In the genomic region with DNA sequence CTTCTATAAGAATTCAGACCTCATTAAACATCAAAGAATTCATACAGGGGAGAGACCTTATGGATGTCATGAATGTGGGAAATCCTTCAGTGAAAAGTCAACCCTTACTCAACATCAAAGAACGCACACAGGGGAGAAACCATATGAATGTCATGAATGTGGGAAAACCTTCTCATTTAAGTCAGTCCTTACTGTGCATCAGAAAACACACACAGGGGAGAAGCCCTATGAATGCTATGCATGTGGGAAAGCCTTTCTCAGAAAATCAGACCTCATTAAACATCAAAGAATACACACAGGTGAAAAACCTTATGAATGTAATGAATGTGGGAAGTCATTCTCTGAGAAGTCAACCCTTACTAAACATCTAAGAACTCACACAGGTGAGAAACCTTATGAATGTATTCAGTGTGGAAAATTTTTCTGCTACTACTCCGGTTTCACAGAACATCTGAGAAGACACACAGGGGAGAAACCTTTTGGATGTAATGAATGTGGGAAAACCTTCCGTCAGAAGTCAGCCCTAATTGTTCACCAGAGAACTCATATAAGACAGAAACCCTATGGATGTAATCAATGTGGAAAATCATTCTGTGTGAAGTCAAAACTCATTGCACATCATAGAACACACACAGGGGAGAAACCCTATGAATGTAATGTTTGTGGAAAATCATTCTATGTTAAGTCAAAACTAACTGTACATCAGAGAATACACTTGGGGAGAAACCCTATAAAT, we compare ENCODE assay signal across 2 cellular contexts.
A peak's percentile ranks its signal among the peaks of the same experiment; 100 is the strongest.
TF ChIP-seq lines count a peak whose summit lies in the region.

No MANE protein-coding gene starts in this region.

TF ChIP-seq in A549, 52 proteins besides CTCF, POLR2A, EP300 and RAD21 (continued from another document):
- TF ChIP-seq, protein P1, sequence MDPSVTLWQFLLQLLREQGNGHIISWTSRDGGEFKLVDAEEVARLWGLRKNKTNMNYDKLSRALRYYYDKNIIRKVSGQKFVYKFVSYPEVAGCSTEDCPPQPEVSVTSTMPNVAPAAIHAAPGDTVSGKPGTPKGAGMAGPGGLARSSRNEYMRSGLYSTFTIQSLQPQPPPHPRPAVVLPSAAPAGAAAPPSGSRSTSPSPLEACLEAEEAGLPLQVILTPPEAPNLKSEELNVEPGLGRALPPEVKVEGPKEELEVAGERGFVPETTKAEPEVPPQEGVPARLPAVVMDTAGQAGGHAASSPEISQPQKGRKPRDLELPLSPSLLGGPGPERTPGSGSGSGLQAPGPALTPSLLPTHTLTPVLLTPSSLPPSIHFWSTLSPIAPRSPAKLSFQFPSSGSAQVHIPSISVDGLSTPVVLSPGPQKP (IDR thresholded peaks at IDR 0.05; ENCODE audit: low read depth, low read length), result no peak
- TF ChIP-seq SMC3 (IDR thresholded peaks at IDR 0.05) (no peak), GATA3 (IDR thresholded peaks at IDR 0.05; ENCODE audit: borderline replicate concordance) (peak; percentile 30; the same call in 1 of the 2 replicates), ZNF302 (CRISPR knock-in tag; IDR thresholded peaks at IDR 0.05) (no peak)
- TF ChIP-seq, protein P2, sequence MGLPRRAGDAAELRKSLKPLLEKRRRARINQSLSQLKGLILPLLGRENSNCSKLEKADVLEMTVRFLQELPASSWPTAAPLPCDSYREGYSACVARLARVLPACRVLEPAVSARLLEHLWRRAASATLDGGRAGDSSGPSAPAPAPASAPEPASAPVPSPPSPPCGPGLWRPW (IDR thresholded peaks at IDR 0.05), result 0 out of 2 replicates have a peak, but pooled peaks have one; percentile 9
TF ChIP-seq in A549: peak in this region for 2.

TF ChIP-seq in GM23338, 12 proteins besides CTCF, POLR2A, EP300 and RAD21:
- TF ChIP-seq, protein P3, sequence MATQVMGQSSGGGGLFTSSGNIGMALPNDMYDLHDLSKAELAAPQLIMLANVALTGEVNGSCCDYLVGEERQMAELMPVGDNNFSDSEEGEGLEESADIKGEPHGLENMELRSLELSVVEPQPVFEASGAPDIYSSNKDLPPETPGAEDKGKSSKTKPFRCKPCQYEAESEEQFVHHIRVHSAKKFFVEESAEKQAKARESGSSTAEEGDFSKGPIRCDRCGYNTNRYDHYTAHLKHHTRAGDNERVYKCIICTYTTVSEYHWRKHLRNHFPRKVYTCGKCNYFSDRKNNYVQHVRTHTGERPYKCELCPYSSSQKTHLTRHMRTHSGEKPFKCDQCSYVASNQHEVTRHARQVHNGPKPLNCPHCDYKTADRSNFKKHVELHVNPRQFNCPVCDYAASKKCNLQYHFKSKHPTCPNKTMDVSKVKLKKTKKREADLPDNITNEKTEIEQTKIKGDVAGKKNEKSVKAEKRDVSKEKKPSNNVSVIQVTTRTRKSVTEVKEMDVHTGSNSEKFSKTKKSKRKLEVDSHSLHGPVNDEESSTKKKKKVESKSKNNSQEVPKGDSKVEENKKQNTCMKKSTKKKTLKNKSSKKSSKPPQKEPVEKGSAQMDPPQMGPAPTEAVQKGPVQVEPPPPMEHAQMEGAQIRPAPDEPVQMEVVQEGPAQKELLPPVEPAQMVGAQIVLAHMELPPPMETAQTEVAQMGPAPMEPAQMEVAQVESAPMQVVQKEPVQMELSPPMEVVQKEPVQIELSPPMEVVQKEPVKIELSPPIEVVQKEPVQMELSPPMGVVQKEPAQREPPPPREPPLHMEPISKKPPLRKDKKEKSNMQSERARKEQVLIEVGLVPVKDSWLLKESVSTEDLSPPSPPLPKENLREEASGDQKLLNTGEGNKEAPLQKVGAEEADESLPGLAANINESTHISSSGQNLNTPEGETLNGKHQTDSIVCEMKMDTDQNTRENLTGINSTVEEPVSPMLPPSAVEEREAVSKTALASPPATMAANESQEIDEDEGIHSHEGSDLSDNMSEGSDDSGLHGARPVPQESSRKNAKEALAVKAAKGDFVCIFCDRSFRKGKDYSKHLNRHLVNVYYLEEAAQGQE (IDR thresholded peaks at IDR 0.05; ENCODE audit: unreplicated experiment), result no peak
- no peak for TF ChIP-seq CREB1 (CRISPR knock-in tag; IDR thresholded peaks at IDR 0.05; ENCODE audit: low read depth)
- no peak for TF ChIP-seq JUNB (IDR thresholded peaks at IDR 0.05; ENCODE audit: unreplicated experiment)
- TF ChIP-seq ZNF331 (CRISPR knock-in tag; IDR thresholded peaks at IDR 0.05; ENCODE audit: low read depth), result no peak
- no peak for TF ChIP-seq POLR2AphosphoS5 (IDR thresholded peaks at IDR 0.05; ENCODE audit: low read depth)
- TF ChIP-seq EZH2phosphoT487 (IDR thresholded peaks at IDR 0.05; ENCODE audit: unreplicated experiment), result no peak
- no peak for TF ChIP-seq STAT1 (IDR thresholded peaks at IDR 0.05; ENCODE audit: unreplicated experiment)
- TF ChIP-seq NANOG (IDR thresholded peaks at IDR 0.05; ENCODE audit: borderline replicate concordance), result no peak
- TF ChIP-seq ZNF114 (CRISPR knock-in tag; IDR thresholded peaks at IDR 0.05), result no peak
- TF ChIP-seq, protein P4, sequence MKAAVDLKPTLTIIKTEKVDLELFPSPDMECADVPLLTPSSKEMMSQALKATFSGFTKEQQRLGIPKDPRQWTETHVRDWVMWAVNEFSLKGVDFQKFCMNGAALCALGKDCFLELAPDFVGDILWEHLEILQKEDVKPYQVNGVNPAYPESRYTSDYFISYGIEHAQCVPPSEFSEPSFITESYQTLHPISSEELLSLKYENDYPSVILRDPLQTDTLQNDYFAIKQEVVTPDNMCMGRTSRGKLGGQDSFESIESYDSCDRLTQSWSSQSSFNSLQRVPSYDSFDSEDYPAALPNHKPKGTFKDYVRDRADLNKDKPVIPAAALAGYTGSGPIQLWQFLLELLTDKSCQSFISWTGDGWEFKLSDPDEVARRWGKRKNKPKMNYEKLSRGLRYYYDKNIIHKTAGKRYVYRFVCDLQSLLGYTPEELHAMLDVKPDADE (IDR thresholded peaks at IDR 0.05), result no peak
- TF ChIP-seq, protein P5, sequence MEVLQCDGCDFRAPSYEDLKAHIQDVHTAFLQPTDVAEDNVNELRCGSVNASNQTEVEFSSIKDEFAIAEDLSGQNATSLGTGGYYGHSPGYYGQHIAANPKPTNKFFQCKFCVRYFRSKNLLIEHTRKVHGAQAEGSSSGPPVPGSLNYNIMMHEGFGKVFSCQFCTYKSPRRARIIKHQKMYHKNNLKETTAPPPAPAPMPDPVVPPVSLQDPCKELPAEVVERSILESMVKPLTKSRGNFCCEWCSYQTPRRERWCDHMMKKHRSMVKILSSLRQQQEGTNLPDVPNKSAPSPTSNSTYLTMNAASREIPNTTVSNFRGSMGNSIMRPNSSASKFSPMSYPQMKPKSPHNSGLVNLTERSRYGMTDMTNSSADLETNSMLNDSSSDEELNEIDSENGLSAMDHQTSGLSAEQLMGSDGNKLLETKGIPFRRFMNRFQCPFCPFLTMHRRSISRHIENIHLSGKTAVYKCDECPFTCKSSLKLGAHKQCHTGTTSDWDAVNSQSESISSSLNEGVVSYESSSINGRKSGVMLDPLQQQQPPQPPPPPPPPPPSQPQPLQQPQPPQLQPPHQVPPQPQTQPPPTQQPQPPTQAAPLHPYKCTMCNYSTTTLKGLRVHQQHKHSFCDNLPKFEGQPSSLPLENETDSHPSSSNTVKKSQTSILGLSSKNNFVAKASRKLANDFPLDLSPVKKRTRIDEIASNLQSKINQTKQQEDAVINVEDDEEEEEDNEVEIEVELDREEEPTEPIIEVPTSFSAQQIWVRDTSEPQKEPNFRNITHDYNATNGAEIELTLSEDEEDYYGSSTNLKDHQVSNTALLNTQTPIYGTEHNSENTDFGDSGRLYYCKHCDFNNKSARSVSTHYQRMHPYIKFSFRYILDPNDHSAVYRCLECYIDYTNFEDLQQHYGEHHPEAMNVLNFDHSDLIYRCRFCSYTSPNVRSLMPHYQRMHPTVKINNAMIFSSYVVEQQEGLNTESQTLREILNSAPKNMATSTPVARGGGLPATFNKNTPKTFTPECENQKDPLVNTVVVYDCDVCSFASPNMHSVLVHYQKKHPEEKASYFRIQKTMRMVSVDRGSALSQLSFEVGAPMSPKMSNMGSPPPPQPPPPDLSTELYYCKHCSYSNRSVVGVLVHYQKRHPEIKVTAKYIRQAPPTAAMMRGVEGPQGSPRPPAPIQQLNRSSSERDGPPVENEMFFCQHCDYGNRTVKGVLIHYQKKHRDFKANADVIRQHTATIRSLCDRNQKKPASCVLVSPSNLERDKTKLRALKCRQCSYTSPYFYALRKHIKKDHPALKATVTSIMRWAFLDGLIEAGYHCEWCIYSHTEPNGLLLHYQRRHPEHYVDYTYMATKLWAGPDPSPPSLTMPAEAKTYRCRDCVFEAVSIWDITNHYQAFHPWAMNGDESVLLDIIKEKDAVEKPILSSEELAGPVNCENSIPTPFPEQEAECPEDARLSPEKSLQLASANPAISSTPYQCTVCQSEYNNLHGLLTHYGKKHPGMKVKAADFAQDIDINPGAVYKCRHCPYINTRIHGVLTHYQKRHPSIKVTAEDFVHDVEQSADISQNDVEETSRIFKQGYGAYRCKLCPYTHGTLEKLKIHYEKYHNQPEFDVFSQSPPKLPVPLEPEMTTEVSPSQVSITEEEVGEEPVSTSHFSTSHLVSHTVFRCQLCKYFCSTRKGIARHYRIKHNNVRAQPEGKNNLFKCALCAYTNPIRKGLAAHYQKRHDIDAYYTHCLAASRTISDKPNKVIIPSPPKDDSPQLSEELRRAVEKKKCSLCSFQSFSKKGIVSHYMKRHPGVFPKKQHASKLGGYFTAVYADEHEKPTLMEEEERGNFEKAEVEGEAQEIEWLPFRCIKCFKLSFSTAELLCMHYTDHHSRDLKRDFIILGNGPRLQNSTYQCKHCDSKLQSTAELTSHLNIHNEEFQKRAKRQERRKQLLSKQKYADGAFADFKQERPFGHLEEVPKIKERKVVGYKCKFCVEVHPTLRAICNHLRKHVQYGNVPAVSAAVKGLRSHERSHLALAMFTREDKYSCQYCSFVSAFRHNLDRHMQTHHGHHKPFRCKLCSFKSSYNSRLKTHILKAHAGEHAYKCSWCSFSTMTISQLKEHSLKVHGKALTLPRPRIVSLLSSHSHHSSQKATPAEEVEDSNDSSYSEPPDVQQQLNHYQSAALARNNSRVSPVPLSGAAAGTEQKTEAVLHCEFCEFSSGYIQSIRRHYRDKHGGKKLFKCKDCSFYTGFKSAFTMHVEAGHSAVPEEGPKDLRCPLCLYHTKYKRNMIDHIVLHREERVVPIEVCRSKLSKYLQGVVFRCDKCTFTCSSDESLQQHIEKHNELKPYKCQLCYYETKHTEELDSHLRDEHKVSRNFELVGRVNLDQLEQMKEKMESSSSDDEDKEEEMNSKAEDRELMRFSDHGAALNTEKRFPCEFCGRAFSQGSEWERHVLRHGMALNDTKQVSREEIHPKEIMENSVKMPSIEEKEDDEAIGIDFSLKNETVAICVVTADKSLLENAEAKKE (CRISPR knock-in tag; IDR thresholded peaks at IDR 0.05), result no peak
- TF ChIP-seq EZH2 (IDR thresholded peaks at IDR 0.05; ENCODE audit: low read depth, unreplicated experiment), result no peak
